ENCODE assay signal across 7 cellular contexts in the genomic region with DNA sequence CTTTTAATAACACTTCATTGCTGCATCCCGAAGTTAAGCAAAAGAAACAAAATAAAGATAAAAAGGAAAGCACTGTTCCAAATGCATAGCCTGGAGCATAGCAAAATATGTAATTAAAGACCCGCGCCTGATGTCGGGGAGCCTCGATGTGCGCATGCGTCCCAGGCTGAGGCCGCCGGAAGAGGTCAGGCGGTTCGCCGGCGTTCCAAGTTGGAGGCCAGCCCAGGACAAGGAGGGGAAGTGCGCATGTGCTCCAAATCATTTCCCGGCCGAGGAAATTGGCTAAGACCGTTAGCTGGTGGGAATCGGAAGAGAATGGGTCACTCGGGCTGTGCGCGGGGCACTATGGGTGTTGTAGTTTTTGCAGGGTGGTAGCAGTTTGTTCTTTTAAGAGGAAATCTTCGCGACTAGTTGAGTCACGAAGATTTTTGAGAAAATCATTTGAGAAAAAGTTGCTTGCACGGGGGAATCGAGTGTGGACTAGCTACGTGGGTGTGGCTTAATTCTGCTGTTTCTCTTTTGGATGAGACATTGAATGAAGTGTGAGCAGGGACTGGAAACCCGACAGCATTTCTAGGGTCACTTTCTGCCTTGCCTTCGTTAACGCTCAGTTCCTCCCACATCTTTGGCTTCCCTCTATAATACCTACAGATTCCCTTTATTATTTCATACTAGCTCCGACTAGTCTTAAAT. TPM values are rescaled to one million over a fixed set of nuclear protein-coding genes. Genes with fewer than 3 reads are reported as not detected.
DNase-seq lines count a peak whose midpoint lies in the region; ATAC-seq and TF ChIP-seq lines count a peak whose summit lies in the region.

No MANE protein-coding gene starts in this region.

- H3K9me3 Mint-ChIP-seq in natural killer cell treated with Interleukin-12 subunit alpha and Interleukin-12 subunit beta and Interleukin-15 and Interleukin-18, amount 100 ng/mL, for 72 hours = peaks cover 7% of the 10 kb centered on the region
- H3K9me3 Mint-ChIP-seq in stimulated activated memory B cell treated with anti-CD40 and anti-IgM and Interleukin-4, amounts not matched to agents 10 μg/mL and 1 μg/mL and 100 μg/mL, for 72 hours = peaks cover 7% of the 10 kb centered on the region

- peaks cover 18 to 23% of the 10 kb centered on the region in 2 donors for H3K27me3 Mint-ChIP-seq in natural killer cell treated with Interleukin-12 subunit alpha and Interleukin-12 subunit beta and Interleukin-15 and Interleukin-18, amount 100 ng/mL, for 72 hours
- no peaks in the 10 kb centered on the region for H3K27me3 Mint-ChIP-seq in stimulated activated memory B cell treated with anti-CD40 and anti-IgM and Interleukin-4, amounts not matched to agents 10 μg/mL and 1 μg/mL and 100 μg/mL, for 72 hours

- H3K4me1 Mint-ChIP-seq in natural killer cell treated with Interleukin-12 subunit alpha and Interleukin-12 subunit beta and Interleukin-15 and Interleukin-18, amount 100 ng/mL, for 72 hours (ENCODE audit: low read depth in 2 of 2) = peaks cover 30 to 31% of the 10 kb centered on the region in 2 donors
- H3K4me1 Mint-ChIP-seq in stimulated activated memory B cell treated with anti-CD40 and anti-IgM and Interleukin-4, amounts not matched to agents 10 μg/mL and 1 μg/mL and 100 μg/mL, for 72 hours = peaks cover 56% of the 10 kb centered on the region

- H3K36me3 Mint-ChIP-seq in natural killer cell treated with Interleukin-12 subunit alpha and Interleukin-12 subunit beta and Interleukin-15 and Interleukin-18, amount 100 ng/mL, for 72 hours = no peaks in the 10 kb centered on the region
- no peaks in the 10 kb centered on the region for H3K36me3 Mint-ChIP-seq in stimulated activated memory B cell treated with anti-CD40 and anti-IgM and Interleukin-4, amounts not matched to agents 10 μg/mL and 1 μg/mL and 100 μg/mL, for 72 hours

- H3K4me3 Mint-ChIP-seq in natural killer cell treated with Interleukin-12 subunit alpha and Interleukin-12 subunit beta and Interleukin-15 and Interleukin-18, amount 100 ng/mL, for 72 hours = peak overlapping the region; percentile 91
- peak overlapping the region; percentile 87 for H3K4me3 Mint-ChIP-seq in stimulated activated memory B cell treated with anti-CD40 and anti-IgM and Interleukin-4, amounts not matched to agents 10 μg/mL and 1 μg/mL and 100 μg/mL, for 72 hours

- peak overlapping the region; percentile 50 for H3K4me3 ChIP-seq in HUES64 (ENCODE audit: low read length)
- H3K4me3 ChIP-seq in fibroblast of the aortic adventitia (ENCODE audit: low read depth, low read length) = peak overlapping the region; percentile 59

- no peaks in the 10 kb centered on the region for H3K9me3 ChIP-seq in HUES64 (ENCODE audit: insufficient read depth, low read depth, low read length)

- no peak overlapping the region for H3K27ac ChIP-seq in HUES64 (ENCODE audit: low read depth, low read length)

- H3K27me3 ChIP-seq in HUES64 (ENCODE audit: insufficient read depth, low read length) = 0 out of 2 replicates have a peak, but pooled peaks cover 2% of the 10 kb centered on the region

- ATAC-seq in GM18867 (IDR thresholded peaks at IDR 0.05; ENCODE audit: unreplicated experiment) = peak; percentile 80
- peak; percentile 90 to 96 for ATAC-seq in natural killer cell treated with Interleukin-12 subunit alpha and Interleukin-12 subunit beta and Interleukin-15 and Interleukin-18, amount 100 ng/mL, for 72 hours
- peak; percentile 83 for ATAC-seq in stimulated activated memory B cell treated with anti-CD40 and anti-IgM and Interleukin-4, amounts not matched to agents 10 μg/mL and 1 μg/mL and 100 μg/mL, for 72 hours

- WGBS in HUES64 = 35% methylated on average over 31 of the region's 31 CpGs

- H3K27ac Mint-ChIP-seq in natural killer cell treated with Interleukin-12 subunit alpha and Interleukin-12 subunit beta and Interleukin-15 and Interleukin-18, amount 100 ng/mL, for 72 hours = peak overlapping the region; percentile 74 to 90
- peak overlapping the region; percentile 87 for H3K27ac Mint-ChIP-seq in stimulated activated memory B cell treated with anti-CD40 and anti-IgM and Interleukin-4, amounts not matched to agents 10 μg/mL and 1 μg/mL and 100 μg/mL, for 72 hours

- DNase-seq in SIG-M5 (lab: John Stamatoyannopoulos, UW) (peak; percentile 51), activated gamma-delta T cell (lab: John Stamatoyannopoulos, UW) (peak; percentile 33), fibroblast of the aortic adventitia (ENCODE audit: low read depth) (peak; percentile 98)
- DNase-seq in natural killer cell treated with Interleukin-12 subunit alpha and Interleukin-12 subunit beta and Interleukin-15 and Interleukin-18, amount 100 ng/mL, for 72 hours (ENCODE audit: low spot score) = peak; percentile 90

- no peak overlapping the region for H3K9ac ChIP-seq in HUES64 (ENCODE audit: low read depth, low read length)

- H3K36me3 ChIP-seq in HUES64 (ENCODE audit: insufficient read depth, low read length) = no peaks in the 10 kb centered on the region

- TF ChIP-seq CTCF in fibroblast of the aortic adventitia (IDR thresholded peaks at IDR 0.05; ENCODE audit: insufficient read depth, low read length) = no peak

- 0 out of 2 replicates have a peak, but pooled peaks cover 9% of the 10 kb centered on the region for H3K4me1 ChIP-seq in HUES64 (ENCODE audit: insufficient read depth, low read length)

RNA-seq across cellular contexts. Expression of a gene that starts 31.0 kb away (rescaled TPM):
- polyA plus RNA-seq in HUES64 (2013, experiment 1 of 2) = 2.8 TPM
- 2.0 TPM for polyA plus RNA-seq in HUES64 (2013, experiment 2 of 2)
- 0.09 TPM in 1 of 2 replicates, not detected in the other for total RNA-seq in fibroblast of the aortic adventitia (ENCODE audit: low replicate concordance)
- not detected for total RNA-seq in natural killer cell treated with Interleukin-12 subunit alpha and Interleukin-12 subunit beta and Interleukin-15 and Interleukin-18, amount 100 ng/mL, for 72 hours

Comparison
In these comparisons a context has a peak if more than half of its experiments do, and no peak if none do; other contexts are left out.
1. DNase-seq: peak in every context shown above with its lines; median percentile 98 in fibroblast of the aortic adventitia; 90 in natural killer cell treated with Interleukin-12 subunit alpha and Interleukin-12 subunit beta and Interleukin-15 and Interleukin-18, amount 100 ng/mL, for 72 hours; 51 in SIG-M5; 33 in activated gamma-delta T cell.